8 cellular contexts compared by ENCODE assay signal in genomic region chr3:186413615-186414415, GRCh38. TPM values are rescaled to one million over a fixed set of nuclear protein-coding genes. Genes with fewer than 3 reads are reported as not detected.
DNase-seq lines count a peak whose midpoint lies in the region; ATAC-seq and TF ChIP-seq lines count a peak whose summit lies in the region.

No MANE protein-coding gene starts in this region.

- H3K27ac Mint-ChIP-seq in T-cell (peak overlapping the region in 1 of 2 donors; percentile 59), endodermal cell (peak overlapping the region; percentile 10)

- POLR2A ChIA-PET in T-cell (lab: Charles Lee) = interaction anchor here in 1 of 2 donors (0.6 to 0.8 kb wide), 2 partner anchors 201 to 476 kb away, joined by 3 to 4 read pairs; partner anchors contain the start of gene TRA2B

- ATAC-seq in GM18861 (IDR thresholded peaks at IDR 0.05; ENCODE audit: unreplicated experiment) (peak; percentile 61), T-cell (replicated peaks in 1 of 4) (peak in 3 of 4 experiments; percentile 46 to 62 (median 60)), HG03095 (IDR thresholded peaks at IDR 0.05; ENCODE audit: unreplicated experiment) (no peak)

- TF ChIP-seq EP300 in Ishikawa (IDR thresholded peaks at IDR 0.05; ENCODE audit: borderline replicate concordance) (0 out of 2 replicates have a peak, but pooled peaks have one; percentile 32), tibial nerve (IDR thresholded peaks at IDR 0.05) (peak in 1 of 2 donors; percentile 52)

- H3K27me3 Mint-ChIP-seq in T-cell (peaks cover 10 to 12% of the 10 kb centered on the region in 2 donors), endodermal cell (ENCODE audit: insufficient read depth) (peaks cover 41% of the 10 kb centered on the region)

- H3K27me3 ChIP-seq in endodermal cell (ENCODE audit: control insufficient read depth, insufficient read depth, low read length, poor library complexity, severe bottlenecking) (peaks cover 17% of the 10 kb centered on the region), tibial nerve (no peaks in the 10 kb centered on the region)

- TF ChIP-seq CTCF in 22Rv1 (IDR thresholded peaks at IDR 0.05) (no peak), endodermal cell (conservative IDR thresholded peaks at IDR 0.05) (no peak), tibial nerve (IDR thresholded peaks at IDR 0.05) (no peak)

- CTCF ChIA-PET in T-cell (lab: Charles Lee) = no interaction called here

- DNase-seq in T-cell (peak in 6 of 34 experiments; percentile 3 to 12 (median 4)), endodermal cell (peak; percentile 74), mucosa of gallbladder (ENCODE audit: low spot score) (peak; percentile 84), tibial nerve (ENCODE audit: low spot score in 2 of 2) (peak; percentile 27 to 43)

- H3K9me3 Mint-ChIP-seq in T-cell (no peaks in the 10 kb centered on the region), endodermal cell (no peaks in the 10 kb centered on the region)

- H3K27ac ChIP-seq in 22Rv1 = peak overlapping the region; percentile 81
- no peak overlapping the region for H3K27ac ChIP-seq in endodermal cell (ENCODE audit: low read depth, low read length)
- peak overlapping the region in 3 of 4 donors; percentile 21 to 67 (median 55) for H3K27ac ChIP-seq in tibial nerve

- H3K4me1 Mint-ChIP-seq in T-cell = peaks cover 17 to 21% (median 20%) of the 10 kb centered on the region in 3 donors
- peaks cover 20% of the 10 kb centered on the region for H3K4me1 Mint-ChIP-seq in endodermal cell

- TF ChIP-seq RAD21 in Ishikawa (IDR thresholded peaks at IDR 0.05; ENCODE audit: low read depth) = 0 out of 2 replicates have a peak, but pooled peaks have one; percentile 2

- H3K4me3 ChIP-seq in endodermal cell (ENCODE audit: low read length) (peak overlapping the region; percentile 69), tibial nerve (peak overlapping the region; percentile 15 to 41 (median 33))

- H3K4me1 ChIP-seq in endodermal cell (ENCODE audit: control insufficient read depth, insufficient read depth, low read length) (peaks cover 8% of the 10 kb centered on the region), tibial nerve (peaks cover 0 to 22% (median 11%) of the 10 kb centered on the region in 4 donors)

- no peaks in the 10 kb centered on the region for H3K36me3 ChIP-seq in endodermal cell (ENCODE audit: control insufficient read depth, insufficient read depth, low read length)
- H3K36me3 ChIP-seq in tibial nerve = no peaks in the 10 kb centered on the region

- no peaks in the 10 kb centered on the region for H3K9me3 ChIP-seq in endodermal cell (ENCODE audit: control insufficient read depth, low read length)
- no peaks in the 10 kb centered on the region for H3K9me3 ChIP-seq in tibial nerve

- H3K9ac ChIP-seq in endodermal cell (ENCODE audit: extremely low read depth, low read length, poor library complexity, severe bottlenecking) = no peak overlapping the region

- TF ChIP-seq POLR2A in tibial nerve (IDR thresholded peaks at IDR 0.05) = no peak

- peak overlapping the region; percentile 67 to 71 (median 68) for H3K4me3 Mint-ChIP-seq in T-cell
- H3K4me3 Mint-ChIP-seq in endodermal cell = peak overlapping the region; percentile 60

- H3K36me3 Mint-ChIP-seq in T-cell = no peaks in the 10 kb centered on the region
- H3K36me3 Mint-ChIP-seq in endodermal cell (ENCODE audit: low read depth) = no peaks in the 10 kb centered on the region

- WGBS in endodermal cell (ENCODE audit: insufficient coverage in 1 of 2, insufficient read length in 1 of 2), 2 experiments = 12 to 21% methylated on average over 12 to 22 of the region's 22 CpGs
- WGBS in tibial nerve, 2 donors = 7 to 8% methylated on average over 22 of the region's 22 CpGs

TF ChIP-seq in Ishikawa, 13 proteins besides CTCF, POLR2A, EP300 and RAD21:
- TF ChIP-seq MAX (IDR thresholded peaks at IDR 0.05) (peak; percentile 48), FOXM1 (IDR thresholded peaks at IDR 0.05; ENCODE audit: borderline replicate concordance, low read depth) (no peak), CREB1 (IDR thresholded peaks at IDR 0.05; ENCODE audit: low read depth) (no peak), ZBTB7A (IDR thresholded peaks at IDR 0.05; ENCODE audit: low read depth) (no peak), TAF1 (IDR thresholded peaks at IDR 0.05; ENCODE audit: low read depth) (no peak), YY1 (IDR thresholded peaks at IDR 0.05; ENCODE audit: low read depth) (no peak), CEBPB (IDR thresholded peaks at IDR 0.05) (no peak), USF1 (IDR thresholded peaks at IDR 0.05) (no peak), EGR1 (IDR thresholded peaks at IDR 0.05) (no peak), TCF12 (IDR thresholded peaks at IDR 0.05; ENCODE audit: low read depth) (peak; percentile 67; the same call in 1 of the 2 replicates), REST (IDR thresholded peaks at IDR 0.05; ENCODE audit: low read depth) (no peak), TEAD4 (IDR thresholded peaks at IDR 0.05) (no peak), NFIC (IDR thresholded peaks at IDR 0.05) (no peak)

RNA-seq across cellular contexts. Expression of gene DGKG, which starts 51.8 kb away (rescaled TPM):
- total RNA-seq in T-cell = under 1 TPM in 2 of 5 donors, not detected in 3; 0.03 to 0.10 TPM
- 1 to 10 TPM in 1 of 2 donors, under 1 TPM in 1; 0.86 to 1.8 TPM for total RNA-seq in endodermal cell
- polyA plus RNA-seq in endodermal cell (2013, experiment 1 of 2) = 0.36 TPM
- polyA plus RNA-seq in endodermal cell (2013, experiment 2 of 2) = 0.37 TPM
- 7.3 TPM for total RNA-seq in mucosa of gallbladder
- 1 to 10 TPM; 1.3 to 5.7 (median 2.3) TPM for total RNA-seq in tibial nerve
